Comparison of ENCODE assay signal across 13 cellular contexts in genomic region chr1:89732643-89733222, GRCh38.
"Had no signal": no experiment of that assay in that cellular context is flagged by ENCODE, and none has a peak within 500 bp of the region (broad histone marks: within the 10 kb centered on the region; RNA-seq: fewer than 3 reads in every experiment).

No MANE protein-coding gene starts in this region.

- H3K4me3 Mint-ChIP-seq: activated T-cell treated with anti-CD3 and anti-CD28 coated beads, Interleukin-2, amount 50 U/mL, for 4 hours; nephron had no signal

- DNase-seq: activated T-cell treated with anti-CD3 and anti-CD28 coated beads, Interleukin-2, amount 50 U/mL, for 4 hours; adrenal gland; effector CD4-positive, alpha-beta T cell; gastrocnemius medialis; head of caudate nucleus; kidney; spleen; stimulated activated CD4-positive, alpha-beta T cell treated with anti-CD3 and anti-CD28 coated beads, Interleukin-4, amount 100 ng/mL, for 4 hours; stimulated activated naive CD4-positive, alpha-beta T cell; T1000 had no signal

- H3K9me3 Mint-ChIP-seq: nephron had no signal

- H3K27ac Mint-ChIP-seq: nephron had no signal

- ATAC-seq: activated T-cell treated with anti-CD3 and anti-CD28 coated beads, Interleukin-2, amount 50 U/mL, for 4 hours; esophagus mucosa; gastrocnemius medialis; left lobe of liver had no signal
